8 cellular contexts compared by ENCODE assay signal in the genomic region with DNA sequence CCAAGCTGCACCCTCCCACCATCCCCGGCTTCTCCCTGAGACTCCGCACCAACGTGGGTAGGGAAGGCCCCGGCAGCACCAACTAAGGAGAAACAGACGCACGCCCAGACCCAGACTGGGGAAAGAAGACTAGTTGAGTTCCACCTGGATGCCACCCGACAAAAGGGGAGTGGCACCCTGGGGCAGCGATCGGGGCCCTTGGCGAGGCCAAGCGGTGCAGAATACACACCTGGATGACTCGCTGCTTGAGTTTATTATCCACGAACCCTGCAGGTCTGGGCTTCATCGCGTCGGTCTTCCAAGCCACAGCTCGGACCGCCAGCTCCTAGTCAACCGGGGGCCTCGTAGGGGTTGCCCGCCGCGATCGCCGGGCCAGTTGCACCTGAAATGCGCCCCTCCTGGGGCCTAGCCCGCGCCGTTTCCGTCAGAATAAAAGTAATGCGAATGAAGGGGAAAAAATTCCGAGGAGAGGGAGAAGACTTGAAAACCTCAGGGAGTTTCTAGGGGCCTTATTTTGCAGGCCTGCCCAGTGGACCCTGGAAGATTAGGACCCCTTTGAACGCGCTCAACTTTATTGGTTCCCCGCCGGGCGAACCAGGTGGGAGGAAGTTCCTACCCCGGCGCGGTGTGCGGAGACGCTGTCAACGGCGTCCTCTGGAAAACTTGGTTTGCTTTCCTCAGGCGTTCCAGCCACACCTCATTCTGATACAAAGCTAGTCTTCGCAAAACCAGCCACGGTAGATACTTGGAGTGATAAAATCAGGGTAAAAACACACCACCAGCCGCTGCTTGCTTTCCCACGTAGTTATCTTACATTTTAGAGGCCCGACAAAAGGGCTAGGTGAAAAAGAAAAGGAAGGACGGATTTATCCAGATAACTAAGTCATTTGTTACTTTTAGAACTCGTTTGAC. TPM values are rescaled to one million over a fixed set of nuclear protein-coding genes. Genes with fewer than 3 reads are reported as not detected.
DNase-seq lines count a peak whose midpoint lies in the region; ATAC-seq and TF ChIP-seq lines count a peak whose summit lies in the region.

A gene (minus strand): TSS at position 331 of the 912 bp plus-strand sequence. CDS start 45 bp downstream, at position 286.

- H3K36me3 Mint-ChIP-seq in T-helper 1 cell treated with Interleukin-12 subunit alpha and Interleukin-12 subunit beta and Interleukin-4 antibody, amounts not matched to agents 30 μg/mL and 1 μg/mL, for 36 hours (ENCODE audit: low read depth): peaks cover 3% of the 10 kb centered on the region

- H3K4me3 Mint-ChIP-seq in T-helper 1 cell treated with Interleukin-12 subunit alpha and Interleukin-12 subunit beta and Interleukin-4 antibody, amounts not matched to agents 30 μg/mL and 1 μg/mL, for 36 hours: peak within 1 kb of the TSS; percentile 96

- peak within 1 kb of the TSS; percentile 87 to 96 (median 91) for H3K27ac ChIP-seq in upper lobe of left lung

- peaks cover 35% of the 10 kb centered on the region for H3K4me1 Mint-ChIP-seq in T-helper 1 cell treated with Interleukin-12 subunit alpha and Interleukin-12 subunit beta and Interleukin-4 antibody, amounts not matched to agents 30 μg/mL and 1 μg/mL, for 36 hours (ENCODE audit: low read depth)

- peak in 2 of 4 donors; percentile 38 to 67 for TF ChIP-seq POLR2A in upper lobe of left lung (IDR thresholded peaks at IDR 0.05)

- no peak for TF ChIP-seq CTCF in upper lobe of left lung (IDR thresholded peaks at IDR 0.05)

- no peaks in the 10 kb centered on the region for H3K9me3 ChIP-seq in upper lobe of left lung

- H3K27me3 ChIP-seq in upper lobe of left lung: no peaks in the 10 kb centered on the region

- TF ChIP-seq EP300 in upper lobe of left lung (IDR thresholded peaks at IDR 0.05): no peak

- intact Hi-C loops in left cardiac atrium (cut with DNase I) (loop anchor here (5.0 to 10.0 kb wide), 3 partner anchors 145 to 213 kb away; a partner anchor contains a TSS), posterior vena cava (cut with DNase I) (loop anchor here in 1 of 2 donors (5.0 kb wide), 1 partner anchor 213 kb away; no protein-coding TSS in a partner anchor)

- H3K36me3 ChIP-seq in upper lobe of left lung: peaks cover 0 to 10% (median 4%) of the 10 kb centered on the region in 4 donors

- H3K27ac Mint-ChIP-seq in T-helper 1 cell treated with Interleukin-12 subunit alpha and Interleukin-12 subunit beta and Interleukin-4 antibody, amounts not matched to agents 30 μg/mL and 1 μg/mL, for 36 hours: peak within 1 kb of the TSS; percentile 95

- H3K9me3 Mint-ChIP-seq in T-helper 1 cell treated with Interleukin-12 subunit alpha and Interleukin-12 subunit beta and Interleukin-4 antibody, amounts not matched to agents 30 μg/mL and 1 μg/mL, for 36 hours: no peaks in the 10 kb centered on the region

- H3K4me1 ChIP-seq in upper lobe of left lung: peaks cover 20 to 35% (median 21%) of the 10 kb centered on the region in 4 donors

- WGBS in upper lobe of left lung, 2 donors: 0 to 1% methylated on average over 40 to 41 of the region's 52 CpGs

- no peaks in the 10 kb centered on the region for H3K27me3 Mint-ChIP-seq in T-helper 1 cell treated with Interleukin-12 subunit alpha and Interleukin-12 subunit beta and Interleukin-4 antibody, amounts not matched to agents 30 μg/mL and 1 μg/mL, for 36 hours (ENCODE audit: low read depth)

- peak within 1 kb of the TSS; percentile 74 to 94 (median 84) for H3K4me3 ChIP-seq in upper lobe of left lung

- DNase-seq in NCI-H1694 treated with DMSO at 0.1 percent for 48 hours (lab: John Stamatoyannopoulos, UW): peak; percentile 92
- DNase-seq in amniotic epithelial cell (ENCODE audit: low read depth): peak; percentile 88
- DNase-seq in left cardiac atrium: peak; percentile 85
- DNase-seq in posterior vena cava (ENCODE audit: low spot score): peak; percentile 95
- DNase-seq in upper lobe of left lung: peak; percentile 85 to 94

- ATAC-seq in GM18498 (IDR thresholded peaks at IDR 0.05; ENCODE audit: unreplicated experiment) (peak; percentile 85), HG02885 (IDR thresholded peaks at IDR 0.05; ENCODE audit: poor library complexity, unreplicated experiment) (peak; percentile 81), left cardiac atrium (peak; percentile 98), upper lobe of left lung (ENCODE audit: low FRiP score in 2 of 2) (peak; percentile 95 to 98)

RNA-seq across cellular contexts. Expression of the gene that starts here (rescaled TPM):
- total RNA-seq in left cardiac atrium: 10 to 100 TPM; 10.7 to 11.8 TPM
- 10 to 100 TPM; 17.7 to 19.3 TPM for total RNA-seq in posterior vena cava
- total RNA-seq in upper lobe of left lung: 10 to 100 TPM; 20.2 to 56.6 (median 34.1) TPM

Comparison
In these comparisons a context has a peak if more than half of its experiments do, and no peak if none do; other contexts are left out.
1. Peak in every context shown above with its lines: DNase-seq, ATAC-seq, H3K4me3 ChIP-seq and H3K27ac ChIP-seq.